ENCODE assay signal across 8 cellular contexts in the genomic region with DNA sequence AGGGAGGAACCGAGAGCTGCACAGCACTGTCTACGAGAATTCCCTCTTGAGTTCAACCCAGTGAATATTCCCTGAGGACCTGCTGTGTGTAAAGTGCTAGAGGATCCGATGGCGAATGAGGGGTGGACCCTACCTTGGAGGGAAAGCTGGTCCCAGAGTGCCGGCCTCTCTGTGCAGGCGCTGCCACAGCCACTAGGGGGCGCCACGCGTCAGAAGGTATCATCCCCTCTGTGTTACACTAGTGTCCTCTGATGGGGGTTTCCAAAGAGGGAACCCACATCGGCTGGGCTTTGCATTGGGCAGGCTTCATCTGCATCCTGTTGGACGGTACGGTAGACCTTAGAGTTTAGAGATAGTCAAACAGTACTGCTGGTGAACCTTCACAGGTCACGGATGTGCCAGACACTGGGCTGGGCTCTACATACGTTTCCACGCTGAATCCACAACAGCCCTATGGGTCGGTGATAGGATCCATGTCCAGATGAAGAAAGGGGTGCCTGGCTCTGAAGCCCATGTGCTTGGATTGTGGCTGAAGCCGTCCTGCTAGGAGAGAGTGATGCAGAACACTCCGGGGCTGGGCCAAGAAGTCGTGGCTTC. TPM values are rescaled to one million over a fixed set of nuclear protein-coding genes. Genes with fewer than 3 reads are reported as not detected.
DNase-seq lines count a peak whose midpoint lies in the region; ATAC-seq and TF ChIP-seq lines count a peak whose summit lies in the region.

No MANE protein-coding gene starts in this region.

- no peak overlapping the region for H3T11ph ChIP-seq in H9 (ENCODE audit: low read length)

- H3K4me3 ChIP-seq in BJ (ENCODE audit: low read depth, low read length) (no peak overlapping the region), iPS DF 6.9 (ENCODE audit: low read length) (no peak overlapping the region)

- no peak overlapping the region for H3K9ac ChIP-seq in H9 (ENCODE audit: extremely low read depth, insufficient read length, low read length)

- CTCF ChIA-PET in BJ (lab: Yijun Ruan, JAX) = interaction anchor here (0.7 to 1.7 kb wide), 10 partner anchors 9 to 302 kb away, joined by 3 to 11 read pairs (median 4); no protein-coding TSS in a partner anchor
- CTCF ChIA-PET in T-cell (lab: Charles Lee) = interaction anchor here (0.6 to 0.7 kb wide), 2 partner anchors 268 to 497 kb away, joined by 3 to 4 read pairs; no protein-coding TSS in a partner anchor

- TF ChIP-seq CTCF in BJ (IDR thresholded peaks at IDR 0.05; ENCODE audit: insufficient read depth, low read depth, low read length) (peak; percentile 83), H9 (conservative IDR thresholded peaks at IDR 0.05) (peak; percentile 98)

- peaks cover 14% of the 10 kb centered on the region for H3K36me3 ChIP-seq in BJ (ENCODE audit: control insufficient read depth, insufficient read depth, low read length)
- peaks cover 19% of the 10 kb centered on the region for H3K36me3 ChIP-seq in iPS DF 6.9 (ENCODE audit: control insufficient read depth, insufficient read depth, low read length)

- H3K4me1 Mint-ChIP-seq in H9 = no peaks in the 10 kb centered on the region
- peaks cover 0 to 14% (median 0%) of the 10 kb centered on the region in 3 donors for H3K4me1 Mint-ChIP-seq in T-cell
- peaks cover 6% of the 10 kb centered on the region for H3K4me1 Mint-ChIP-seq in activated naive CD8-positive, alpha-beta T cell treated with anti-CD3 and anti-CD28 coated beads, Interleukin-2, amount 10 ng/mL, durations not matched to agents 7 days and 5 days

- H3K27me3 Mint-ChIP-seq in H9 (ENCODE audit: low read depth) (peaks cover 2% of the 10 kb centered on the region), T-cell (no peaks in the 10 kb centered on the region)
- H3K27me3 Mint-ChIP-seq in activated naive CD8-positive, alpha-beta T cell treated with anti-CD3 and anti-CD28 coated beads, Interleukin-2, amount 10 ng/mL, durations not matched to agents 7 days and 5 days = no peaks in the 10 kb centered on the region

- H3K14ac ChIP-seq in H9 (ENCODE audit: insufficient read depth, low read length) = no peak overlapping the region

- H3K4me3 Mint-ChIP-seq in H9 = no peak overlapping the region; a peak in 1 of 5 replicates
- no peak overlapping the region for H3K4me3 Mint-ChIP-seq in T-cell
- no peak overlapping the region for H3K4me3 Mint-ChIP-seq in activated naive CD8-positive, alpha-beta T cell treated with anti-CD3 and anti-CD28 coated beads, Interleukin-2, amount 10 ng/mL, durations not matched to agents 7 days and 5 days

- H3K9me3 ChIP-seq in H9 (ENCODE audit: control insufficient read depth, low read depth, low read length) = no peaks in the 10 kb centered on the region
- no peaks in the 10 kb centered on the region for H3K9me3 ChIP-seq in iPS DF 6.9 (ENCODE audit: control insufficient read depth, insufficient read depth, low read length)

- H2BK120ac ChIP-seq in H9 (ENCODE audit: low read depth, low read length, poor library complexity, severe bottlenecking) = no peak overlapping the region

- no peak overlapping the region for H3K18ac ChIP-seq in H9 (ENCODE audit: insufficient read length, low read depth, low read length)

- no peak overlapping the region for H3K4me2 ChIP-seq in H9 (ENCODE audit: insufficient read depth, insufficient read length, low read length)

- H3K27me3 ChIP-seq in BJ (ENCODE audit: control insufficient read depth, insufficient read depth, low read length) (no peaks in the 10 kb centered on the region), H9 (ENCODE audit: insufficient read depth, low read length) (no peaks in the 10 kb centered on the region), iPS DF 6.9 (ENCODE audit: control insufficient read depth, insufficient read depth, low read length) (no peaks in the 10 kb centered on the region)

- H3K27ac Mint-ChIP-seq in H9 (peak overlapping the region in 1 of 3 experiments; percentile 92; a peak in 2 of 7 replicates), T-cell (peak overlapping the region; percentile 65 to 74)
- no peak overlapping the region for H3K27ac Mint-ChIP-seq in activated naive CD8-positive, alpha-beta T cell treated with anti-CD3 and anti-CD28 coated beads, Interleukin-2, amount 10 ng/mL, durations not matched to agents 7 days and 5 days

- H4K20me1 ChIP-seq in H9 (ENCODE audit: control insufficient read depth, insufficient read depth, insufficient read length) = no peaks in the 10 kb centered on the region

- no peaks in the 10 kb centered on the region for H3K23me2 ChIP-seq in H9 (ENCODE audit: insufficient read length, low read depth, low read length, poor library complexity, severe bottlenecking)

- H2AFZ ChIP-seq in H9 (ENCODE audit: low read length) = no peak overlapping the region

- ATAC-seq in T-cell (replicated peaks in 1 of 4) (peak; percentile 69 to 86 (median 74)), HG03196 (IDR thresholded peaks at IDR 0.05; ENCODE audit: unreplicated experiment) (no peak)
- peak; percentile 51 for ATAC-seq in activated naive CD8-positive, alpha-beta T cell treated with anti-CD3 and anti-CD28 coated beads, Interleukin-2, amount 10 ng/mL, durations not matched to agents 7 days and 5 days (ENCODE audit: low read depth)

- POLR2A ChIA-PET in BJ (lab: Charles Lee) (no interaction called here), T-cell (lab: Charles Lee) (no interaction called here)
- POLR2A ChIA-PET in activated naive CD8-positive, alpha-beta T cell treated with anti-CD3 and anti-CD28 coated beads, Interleukin-2, amount 10 ng/mL, durations not matched to agents 7 days and 5 days (lab: Charles Lee) = no interaction called here

- H3K36me3 Mint-ChIP-seq in H9 (ENCODE audit: insufficient read depth in 1 of 3, low read depth in 3 of 3) (peaks cover 22 to 78% (median 58%) of the 10 kb centered on the region in 3 experiments; a peak in 6 of 7 replicates), T-cell (peaks cover 64% of the 10 kb centered on the region)
- peaks cover 18% of the 10 kb centered on the region for H3K36me3 Mint-ChIP-seq in activated naive CD8-positive, alpha-beta T cell treated with anti-CD3 and anti-CD28 coated beads, Interleukin-2, amount 10 ng/mL, durations not matched to agents 7 days and 5 days

- no peak overlapping the region for H3K56ac ChIP-seq in H9 (ENCODE audit: insufficient read length, low read depth, low read length)

- no peak overlapping the region for H2BK20ac ChIP-seq in H9 (ENCODE audit: low read depth, low read length, poor library complexity, severe bottlenecking)

- no peaks in the 10 kb centered on the region for H3K79me1 ChIP-seq in H9 (ENCODE audit: insufficient read depth, low read depth, low read length, poor library complexity, severe bottlenecking)

- no peak overlapping the region for H4K5ac ChIP-seq in H9 (ENCODE audit: insufficient read length, low read depth, low read length)

- WGBS in H9 (ENCODE audit: extremely low coverage, insufficient read length, low lambda C conversion rate) = no CpG with 5 or more reads among the region's 19 CpGs
- no CpG with 5 or more reads among the region's 19 CpGs for WGBS in iPS DF 6.9 (ENCODE audit: insufficient coverage, insufficient read length)

- H3K4me1 ChIP-seq in H9 (ENCODE audit: insufficient read depth, low read length) (no peaks in the 10 kb centered on the region), iPS DF 6.9 (ENCODE audit: control insufficient read depth, insufficient read depth, low read length) (no peaks in the 10 kb centered on the region; the same call in 1 of the 2 replicates)

- no peak overlapping the region for H2BK15ac ChIP-seq in H9 (ENCODE audit: low read depth, low read length)

- no peak overlapping the region for H3K4ac ChIP-seq in H9 (ENCODE audit: low read depth, low read length)

- no peak overlapping the region for H4K91ac ChIP-seq in H9 (ENCODE audit: insufficient read length, low read depth, low read length)

- no peak overlapping the region for H3K23ac ChIP-seq in H9 (ENCODE audit: insufficient read length, low read depth, low read length)

- no peak overlapping the region for H3K27ac ChIP-seq in H9 (ENCODE audit: insufficient read length, low read depth, low read length)
- H3K27ac ChIP-seq in iPS DF 6.9 (ENCODE audit: low read length) = no peak overlapping the region

- H2BK5ac ChIP-seq in H9 (ENCODE audit: insufficient read length, low read length) = no peak overlapping the region

- H4K8ac ChIP-seq in H9 (replicated peaks; ENCODE audit: insufficient read length, low read depth, low read length) = no peak overlapping the region

- H3K9me3 Mint-ChIP-seq in H9 (no peaks in the 10 kb centered on the region; a peak in 1 of 5 replicates), T-cell (no peaks in the 10 kb centered on the region)
- no peaks in the 10 kb centered on the region for H3K9me3 Mint-ChIP-seq in activated naive CD8-positive, alpha-beta T cell treated with anti-CD3 and anti-CD28 coated beads, Interleukin-2, amount 10 ng/mL, durations not matched to agents 7 days and 5 days

- no peaks in the 10 kb centered on the region for H3K79me2 ChIP-seq in H9 (ENCODE audit: insufficient read depth, low read length)

- DNase-seq in BJ (ENCODE audit: low read depth) (no peak), H9 (peak; percentile 70), T-cell (peak; percentile 23 to 80 (median 64)), iPS DF 6.9 (ENCODE audit: low read depth, low spot score) (peak; percentile 29), pons (ENCODE audit: low spot score) (no peak)
- DNase-seq in activated naive CD8-positive, alpha-beta T cell treated with anti-CD3 and anti-CD28 coated beads, Interleukin-2, amount 10 ng/mL, durations not matched to agents 7 days and 5 days = peak; percentile 78
- DNase-seq in stimulated activated CD4-positive, alpha-beta T cell treated with anti-CD3 and anti-CD28 coated beads, Interleukin-4, amount 100 ng/mL, for 1 hour = peak; percentile 76

- H2AK5ac ChIP-seq in H9 (ENCODE audit: insufficient read length, low read length) = no peak overlapping the region

- no peak overlapping the region for H2BK12ac ChIP-seq in H9 (ENCODE audit: insufficient read length, low read depth, low read length)

RNA-seq across cellular contexts. Expression of a gene that starts 39.0 kb away (rescaled TPM):
- 23.0 and 24.4 TPM in 2 replicates for polyA plus RNA-seq in BJ (2011; rRNA removed)
- 3.0 and 3.4 TPM in 2 replicates for polyA minus RNA-seq in BJ (2011; rRNA and poly(A)+ RNA removed)
- total RNA-seq in H9 (2021) (23.6 and 24.5 TPM in 2 replicates), T-cell (10 to 100 TPM; 24.6 to 45.8 (median 39.9) TPM)
- total RNA-seq in activated naive CD8-positive, alpha-beta T cell treated with anti-CD3 and anti-CD28 coated beads, Interleukin-2, amount 10 ng/mL, durations not matched to agents 7 days and 5 days = 10 to 100 TPM; 36.2 to 36.7 TPM

RNA-seq across cellular contexts. Expression of a gene that starts 39.1 kb away (rescaled TPM):
- 18.3 and 43.9 TPM in 2 replicates for polyA plus RNA-seq in BJ (2011; rRNA removed)
- polyA minus RNA-seq in BJ (2011; rRNA and poly(A)+ RNA removed) = 9.3 and 11.8 TPM in 2 replicates
- 35.4 and 35.6 TPM in 2 replicates for total RNA-seq in H9 (2021)
- total RNA-seq in T-cell = 10 to 100 TPM; 19.5 to 37.9 (median 29.5) TPM
- 10 to 100 TPM; 31.3 to 34.9 TPM for total RNA-seq in activated naive CD8-positive, alpha-beta T cell treated with anti-CD3 and anti-CD28 coated beads, Interleukin-2, amount 10 ng/mL, durations not matched to agents 7 days and 5 days

Comparison
In these comparisons a context has a peak if more than half of its experiments do, and no peak if none do; other contexts are left out.
1. DNase-seq: peak in H9 (single experiment), T-cell (34 of 34), activated naive CD8-positive, alpha-beta T cell treated with anti-CD3 and anti-CD28 coated beads, Interleukin-2, amount 10 ng/mL, durations not matched to agents 7 days and 5 days (single experiment), iPS DF 6.9 (single experiment) and stimulated activated CD4-positive, alpha-beta T cell treated with anti-CD3 and anti-CD28 coated beads, Interleukin-4, amount 100 ng/mL, for 1 hour (single experiment); none in BJ (single experiment) and pons (single experiment).